In the genomic region with DNA sequence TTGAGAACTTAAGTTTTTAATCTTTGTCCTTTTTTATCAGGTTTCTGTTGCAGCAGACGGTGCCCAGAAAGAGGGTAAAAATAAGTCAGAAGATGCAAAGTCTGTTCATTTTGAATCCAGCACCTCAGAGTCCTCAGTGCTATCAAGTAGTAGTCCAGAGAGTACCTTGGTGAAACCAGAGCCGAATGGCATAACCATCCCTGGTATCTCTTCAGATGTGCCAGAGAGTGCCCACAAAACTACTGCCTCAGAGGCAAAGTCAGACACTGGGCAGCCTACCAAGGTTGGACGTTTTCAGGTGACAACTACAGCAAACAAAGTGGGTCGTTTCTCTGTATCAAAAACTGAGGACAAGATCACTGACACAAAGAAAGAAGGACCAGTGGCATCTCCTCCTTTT, we compare ENCODE assay signal across 1 cellular context.
TF ChIP-seq lines count a peak whose summit lies in the region.

No MANE protein-coding gene starts in this region.

TF ChIP-seq in IMR-90, 13 proteins besides CTCF, POLR2A, EP300 and RAD21:
- TF ChIP-seq MAFK (IDR thresholded peaks at IDR 0.05; ENCODE audit: low read depth, low read length) (no peak), RFX5 (IDR thresholded peaks at IDR 0.05; ENCODE audit: low read depth, low read length) (no peak), NFE2L2 (IDR thresholded peaks at IDR 0.05; ENCODE audit: low read depth, low read length) (no peak), MAZ (IDR thresholded peaks at IDR 0.05; ENCODE audit: borderline replicate concordance, low read depth, low read length) (no peak), FOS (IDR thresholded peaks at IDR 0.05; ENCODE audit: low read depth, low read length) (no peak), MXI1 (IDR thresholded peaks at IDR 0.05; ENCODE audit: borderline replicate concordance, low read depth, low read length) (no peak), RCOR1 (IDR thresholded peaks at IDR 0.05; ENCODE audit: insufficient replicate concordance, low read length) (no peak), CHD1 (IDR thresholded peaks at IDR 0.05; ENCODE audit: low read depth, low read length) (no peak), CEBPB (IDR thresholded peaks at IDR 0.05; ENCODE audit: low read depth, low read length) (no peak), SMC3 (IDR thresholded peaks at IDR 0.05; ENCODE audit: low read depth, low read length) (no peak)
- TF ChIP-seq, protein P1, sequence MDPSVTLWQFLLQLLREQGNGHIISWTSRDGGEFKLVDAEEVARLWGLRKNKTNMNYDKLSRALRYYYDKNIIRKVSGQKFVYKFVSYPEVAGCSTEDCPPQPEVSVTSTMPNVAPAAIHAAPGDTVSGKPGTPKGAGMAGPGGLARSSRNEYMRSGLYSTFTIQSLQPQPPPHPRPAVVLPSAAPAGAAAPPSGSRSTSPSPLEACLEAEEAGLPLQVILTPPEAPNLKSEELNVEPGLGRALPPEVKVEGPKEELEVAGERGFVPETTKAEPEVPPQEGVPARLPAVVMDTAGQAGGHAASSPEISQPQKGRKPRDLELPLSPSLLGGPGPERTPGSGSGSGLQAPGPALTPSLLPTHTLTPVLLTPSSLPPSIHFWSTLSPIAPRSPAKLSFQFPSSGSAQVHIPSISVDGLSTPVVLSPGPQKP (IDR thresholded peaks at IDR 0.05; ENCODE audit: borderline replicate concordance, low read depth, low read length): no peak
